16 cellular contexts compared by ENCODE assay signal in the genomic region with DNA sequence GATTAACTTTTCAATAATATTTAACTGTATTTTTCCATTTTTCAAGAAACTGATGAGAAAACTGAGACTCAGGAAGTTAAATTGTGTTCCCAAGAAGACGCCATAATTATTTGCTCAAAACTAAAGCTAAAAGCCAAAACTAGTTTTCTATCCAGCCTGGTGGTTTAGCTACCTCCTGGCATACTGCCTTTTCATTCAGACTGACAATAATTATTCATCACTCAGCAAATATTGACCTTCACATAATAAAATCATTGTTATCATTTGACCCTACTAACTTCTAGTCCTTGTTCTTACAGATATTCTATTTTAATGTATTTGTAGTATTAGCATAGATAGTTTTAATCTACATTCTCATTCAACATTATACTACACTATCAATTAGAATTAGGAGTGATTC.
"Had no signal": no experiment of that assay in that cellular context is flagged by ENCODE, and none has a peak within 500 bp of the region (broad histone marks: within the 10 kb centered on the region; RNA-seq: fewer than 3 reads in every experiment).

No MANE protein-coding gene starts in this region.

- ATAC-seq: effector memory CD8-positive, alpha-beta T cell; left colon; mucosa of descending colon; naive thymus-derived CD8-positive, alpha-beta T cell had no signal

- H3K4me3 ChIP-seq: mucosa of descending colon, right atrium auricular region, spleen, transverse colon had no signal

- DNase-seq: activated CD4-positive, alpha-beta T cell treated with anti-CD3 and anti-CD28 coated beads for 1 hour; activated gamma-delta T cell treated with Interleukin-2 at 50 U/mL for 16 hours; activated naive CD8-positive, alpha-beta T cell treated with anti-CD3 and anti-CD28 coated beads, Interleukin-2, amount 10 ng/mL, durations not matched to agents 7 days and 5 days; activated T-cell treated with anti-CD3 and anti-CD28 coated beads, Interleukin-2, amount 50 U/mL, for 24 hours; aorta; effector memory CD8-positive, alpha-beta T cell; left colon; mucosa of descending colon; naive thymus-derived CD8-positive, alpha-beta T cell; posterior cingulate gyrus; spleen; stimulated activated naive CD4-positive, alpha-beta T cell; substantia nigra; transverse colon had no signal

- H3K4me1 ChIP-seq: right atrium auricular region, transverse colon had no signal

- H3K9me3 ChIP-seq: mucosa of descending colon, neutrophil, right atrium auricular region, spleen, transverse colon had no signal

- H3K36me3 ChIP-seq: neutrophil, right atrium auricular region, spleen, transverse colon had no signal

- H3K27ac ChIP-seq: neutrophil, right atrium auricular region, spleen, transverse colon had no signal

- H3K27me3 ChIP-seq: neutrophil, right atrium auricular region, spleen, transverse colon had no signal
